ENCODE assay signal across 22 cellular contexts in genomic region chr16:47366228-47366627, GRCh38.
"Had no signal": no experiment of that assay in that cellular context is flagged by ENCODE, and none has a peak within 500 bp of the region (broad histone marks: within the 10 kb centered on the region; RNA-seq: fewer than 3 reads in every experiment).

No MANE protein-coding gene starts in this region.

- H3K4me3 Mint-ChIP-seq: naive thymus-derived CD4-positive, alpha-beta T cell; neural crest cell had no signal

- H3K4me3 ChIP-seq: dorsolateral prefrontal cortex, gastrocnemius medialis, heart right ventricle, ovary, right atrium auricular region, stomach, thoracic aorta, transverse colon had no signal

- ATAC-seq: esophagus mucosa; gastrocnemius medialis; heart right ventricle; left lobe of liver; naive thymus-derived CD4-positive, alpha-beta T cell had no signal

- H3K27ac ChIP-seq: dorsolateral prefrontal cortex, gastrocnemius medialis, heart right ventricle, ovary, right atrium auricular region, stomach, thoracic aorta, transverse colon had no signal

- H3K27me3 Mint-ChIP-seq: naive thymus-derived CD4-positive, alpha-beta T cell had no signal

- H3K27ac Mint-ChIP-seq: naive thymus-derived CD4-positive, alpha-beta T cell had no signal

- H3K9me3 ChIP-seq: gastrocnemius medialis, heart right ventricle, ovary, right atrium auricular region, thoracic aorta, transverse colon had no signal

- DNase-seq: cortex of kidney; dorsolateral prefrontal cortex; effector CD8-positive, alpha-beta T cell; gastrocnemius medialis; heart right ventricle; hypothalamus; kidney glomerular epithelial cell; mammary epithelial cell; naive thymus-derived CD4-positive, alpha-beta T cell; nucleus accumbens; ovary; small intestine; stimulated activated CD4-positive, alpha-beta T cell treated with anti-CD3 and anti-CD28 coated beads, Interleukin-12 subunit alpha, Interleukin-12 subunit beta, amount 100 ng/mL, for 4 hours; stimulated activated naive CD4-positive, alpha-beta T cell; stomach; substantia nigra; transverse colon had no signal

- H3K9me3 Mint-ChIP-seq: neural crest cell had no signal

- H3K4me1 ChIP-seq: gastrocnemius medialis, heart right ventricle, right atrium auricular region, stomach, transverse colon had no signal

- H3K27me3 ChIP-seq: dorsolateral prefrontal cortex, gastrocnemius medialis, heart right ventricle, ovary, right atrium auricular region, stomach, transverse colon had no signal

- H3K36me3 ChIP-seq: ovary, thoracic aorta had no signal
